In genomic region chr20:434221-434620, GRCh38 we compare ENCODE assay signal across 12 cellular contexts. TPM values are rescaled to one million over a fixed set of nuclear protein-coding genes. Genes with fewer than 3 reads are reported as not detected.
DNase-seq lines count a peak whose midpoint lies in the region; ATAC-seq and TF ChIP-seq lines count a peak whose summit lies in the region.
"Had no signal": no experiment of that assay in that cellular context is flagged by ENCODE, and none has a peak within 500 bp of the region (broad histone marks: within the 10 kb centered on the region; RNA-seq: fewer than 3 reads in every experiment).

No MANE protein-coding gene starts in this region.

- peaks cover 31 to 95% (median 73%) of the 10 kb centered on the region in 11 experiments; a peak in 21 of 22 replicates for H4K20me1 ChIP-seq in BLaER1 treated with 17β-estradiol and CSF1 and Interleukin-3, amounts not matched to agents 10 nM and 100 nM

- no peak overlapping the region for H2BK15ac ChIP-seq in mesendoderm (replicated peaks; ENCODE audit: low read depth)

- TF ChIP-seq CTCF in testis (IDR thresholded peaks at IDR 0.05), result no peak

- H3K9ac ChIP-seq in BLaER1 treated with 17β-estradiol and CSF1 and Interleukin-3, amounts not matched to agents 10 nM and 100 nM, result no peak overlapping the region; a peak in 1 of 22 replicates
- no peak overlapping the region for H3K9ac ChIP-seq in mesendoderm (ENCODE audit: low read length)
- H3K9ac ChIP-seq: parathyroid adenoma had no signal

- H2AK5ac ChIP-seq in mesendoderm (ENCODE audit: low read length), result no peak overlapping the region

- TF ChIP-seq POLR2A in testis (IDR thresholded peaks at IDR 0.05), result no peak

- WGBS in mesendoderm (ENCODE audit: extremely low coverage, insufficient coverage, low lambda C conversion rate), result no CpG with 5 or more reads among the region's 11 CpGs
- WGBS in testis, 2 donors, result 70 to 82% methylated on average over 6 to 11 of the region's 11 CpGs

- H3K23ac ChIP-seq in mesendoderm (ENCODE audit: low read length), result no peak overlapping the region

- DNase-seq in H7, result peak; percentile 91
- no peak for DNase-seq in activated naive CD8-positive, alpha-beta T cell treated with anti-CD3 and anti-CD28 coated beads for 36 hours
- peak; percentile 90 for DNase-seq in mesendoderm
- no peak for DNase-seq in NCI-H524 (lab: John Stamatoyannopoulos, UW)
- no peak for DNase-seq in testis
- no peak for DNase-seq in mucosa of gallbladder (ENCODE audit: low spot score)
- DNase-seq: lower lobe of right lung, NCI-H2171 treated with DMSO at 0.1 percent for 48 hours, PC-9 had no signal

- H3K36me3 Mint-ChIP-seq in activated naive CD8-positive, alpha-beta T cell treated with anti-CD3 and anti-CD28 coated beads for 36 hours, result peaks cover 51% of the 10 kb centered on the region

- H2BK120ac ChIP-seq in mesendoderm (ENCODE audit: low read depth, low read length), result no peak overlapping the region

- intact Hi-C loops in testis (cut with DNase I; ENCODE audit: low total_unique reads), result no loop called here

- peak overlapping the region; percentile 60 to 83 (median 71) for H3K4me2 ChIP-seq in BLaER1 treated with 17β-estradiol and CSF1 and Interleukin-3, amounts not matched to agents 10 nM and 100 nM
- H3K4me2 ChIP-seq in mesendoderm (ENCODE audit: low read length), result no peak overlapping the region
- H3K4me2 ChIP-seq: PC-9 had no signal

- H3K56ac ChIP-seq in mesendoderm (ENCODE audit: low read length), result no peak overlapping the region

- peaks cover 4% of the 10 kb centered on the region for H3K27me3 Mint-ChIP-seq in activated naive CD8-positive, alpha-beta T cell treated with anti-CD3 and anti-CD28 coated beads for 36 hours

- H3K36me3 ChIP-seq in BLaER1 treated with 17β-estradiol and CSF1 and Interleukin-3, amounts not matched to agents 10 nM and 100 nM, result peaks cover 57 to 76% (median 67%) of the 10 kb centered on the region in 11 experiments
- peaks cover 17% of the 10 kb centered on the region for H3K36me3 ChIP-seq in H7 (replicated peaks; ENCODE audit: control insufficient read depth, insufficient read depth, low read length)
- H3K36me3 ChIP-seq in mesendoderm (ENCODE audit: control insufficient read depth, insufficient read depth, low read length), result peaks cover 7% of the 10 kb centered on the region
- H3K36me3 ChIP-seq in testis (ENCODE audit: low read depth, missing control alignments), result no peaks in the 10 kb centered on the region

- H3K4me3 ChIP-seq in BLaER1 treated with 17β-estradiol and CSF1 and Interleukin-3, amounts not matched to agents 10 nM and 100 nM, result no peak overlapping the region
- H3K4me3 ChIP-seq in H7 (ENCODE audit: insufficient read depth, low read depth, low read length) (no peak overlapping the region), mesendoderm (ENCODE audit: low read length) (no peak overlapping the region), testis (no peak overlapping the region)
- H3K4me3 ChIP-seq: lower lobe of right lung, PC-9 had no signal

- H3K4me1 ChIP-seq in BLaER1 treated with 17β-estradiol and CSF1 and Interleukin-3, amounts not matched to agents 10 nM and 100 nM, result peaks cover 49 to 73% (median 65%) of the 10 kb centered on the region in 10 experiments
- H3K4me1 ChIP-seq in mesendoderm (ENCODE audit: control insufficient read depth, low read depth, low read length), result no peaks in the 10 kb centered on the region
- H3K4me1 ChIP-seq in testis, result peaks cover 3% of the 10 kb centered on the region
- H3K4me1 ChIP-seq: parathyroid adenoma had no signal

- H3K4me3 Mint-ChIP-seq in activated naive CD8-positive, alpha-beta T cell treated with anti-CD3 and anti-CD28 coated beads for 36 hours, result peak overlapping the region; percentile 71

- no peak overlapping the region for H3K18ac ChIP-seq in mesendoderm (ENCODE audit: low read length)

- no peaks in the 10 kb centered on the region for H3K79me1 ChIP-seq in mesendoderm (ENCODE audit: low read length)

- peak overlapping the region; percentile 93 for H3K27ac Mint-ChIP-seq in activated naive CD8-positive, alpha-beta T cell treated with anti-CD3 and anti-CD28 coated beads for 36 hours

- no peaks in the 10 kb centered on the region for H3K27me3 ChIP-seq in BLaER1 treated with 17β-estradiol and CSF1 and Interleukin-3, amounts not matched to agents 10 nM and 100 nM
- H3K27me3 ChIP-seq in H7 (ENCODE audit: control insufficient read depth, insufficient read depth, low read length), result peaks cover 14% of the 10 kb centered on the region
- no peaks in the 10 kb centered on the region for H3K27me3 ChIP-seq in mesendoderm (ENCODE audit: insufficient read depth, low read length, poor library complexity)
- no peaks in the 10 kb centered on the region for H3K27me3 ChIP-seq in testis

- no peak overlapping the region for H4K8ac ChIP-seq in mesendoderm (ENCODE audit: low read depth, low read length)

- H3K4ac ChIP-seq in mesendoderm (ENCODE audit: low read depth, low read length), result no peak overlapping the region

- no peak overlapping the region for H4K5ac ChIP-seq in mesendoderm (ENCODE audit: low read length)

- H2BK5ac ChIP-seq in mesendoderm (ENCODE audit: low read length), result no peak overlapping the region

- no peak for ATAC-seq in GM18519 (IDR thresholded peaks at IDR 0.05; ENCODE audit: low FRiP score, unreplicated experiment)
- ATAC-seq: lower lobe of right lung had no signal

- H3K27ac ChIP-seq in BLaER1 treated with 17β-estradiol and CSF1 and Interleukin-3, amounts not matched to agents 10 nM and 100 nM, result peak overlapping the region in 1 of 11 experiments; percentile 26; a peak in 3 of 22 replicates
- H3K27ac ChIP-seq in mesendoderm (ENCODE audit: low read depth, low read length) (no peak overlapping the region), testis (no peak overlapping the region)
- H3K27ac ChIP-seq: lower lobe of right lung, parathyroid adenoma, PC-9 had no signal

- H3K4me1 Mint-ChIP-seq in activated naive CD8-positive, alpha-beta T cell treated with anti-CD3 and anti-CD28 coated beads for 36 hours, result peaks cover 66% of the 10 kb centered on the region

- H3K9me3 ChIP-seq in BLaER1 treated with 17β-estradiol and CSF1 and Interleukin-3, amounts not matched to agents 10 nM and 100 nM (replicated peaks in 1 of 11), result no peaks in the 10 kb centered on the region
- no peaks in the 10 kb centered on the region for H3K9me3 ChIP-seq in testis
- H3K9me3 ChIP-seq: lower lobe of right lung had no signal

- no peaks in the 10 kb centered on the region for H3K9me3 Mint-ChIP-seq in activated naive CD8-positive, alpha-beta T cell treated with anti-CD3 and anti-CD28 coated beads for 36 hours

- H3K79me2 ChIP-seq in mesendoderm (ENCODE audit: control insufficient read depth, insufficient read depth, low read length), result no peaks in the 10 kb centered on the region
- H3K79me2 ChIP-seq: parathyroid adenoma had no signal

RNA-seq across cellular contexts. Expression of gene RBCK1, which starts 26.1 kb away (rescaled TPM):
- total RNA-seq in H7 (2014; rRNA removed; shearing (Covaris generic)), result 53.9 and 61.9 TPM in 2 replicates
- 100 to 1,000 TPM; 113 to 115 TPM for total RNA-seq in activated naive CD8-positive, alpha-beta T cell treated with anti-CD3 and anti-CD28 coated beads for 36 hours
- 38.6 TPM for polyA plus RNA-seq in mesendoderm (2013, experiment 1 of 2)
- 36.6 TPM for polyA plus RNA-seq in mesendoderm (2013, experiment 2 of 2)
- total RNA-seq in testis, result 10 to 100 TPM; 87.2 to 93.7 TPM
- 77.8 TPM for polyA plus RNA-seq in testis (ENCODE audit: insufficient read depth, low read depth, low replicate concordance)
- total RNA-seq in mucosa of gallbladder, result 133 TPM

RNA-seq across cellular contexts. Expression of gene TBC1D20, which starts 28.1 kb away (rescaled TPM):
- total RNA-seq in H7 (2014; rRNA removed; shearing (Covaris generic)), result 10.9 and 14.0 TPM in 2 replicates
- 10 to 100 TPM; 18.4 to 18.6 TPM for total RNA-seq in activated naive CD8-positive, alpha-beta T cell treated with anti-CD3 and anti-CD28 coated beads for 36 hours
- polyA plus RNA-seq in mesendoderm (2013, experiment 1 of 2), result 8.6 TPM
- polyA plus RNA-seq in mesendoderm (2013, experiment 2 of 2), result 8.9 TPM
- total RNA-seq in testis (10 to 100 TPM; 45.7 to 52.6 TPM), mucosa of gallbladder (36.9 TPM)
- 43.5 TPM for polyA plus RNA-seq in testis (ENCODE audit: insufficient read depth, low read depth, low replicate concordance)

RNA-seq across cellular contexts. Expression of gene TRIB3, which starts 53.7 kb away (rescaled TPM):
- 11.7 and 17.6 TPM in 2 replicates for total RNA-seq in H7 (2014; rRNA removed; shearing (Covaris generic))
- total RNA-seq in activated naive CD8-positive, alpha-beta T cell treated with anti-CD3 and anti-CD28 coated beads for 36 hours, result 10 to 100 TPM; 57.8 to 58.0 TPM
- polyA plus RNA-seq in mesendoderm (2013, experiment 1 of 2), result 9.3 TPM
- polyA plus RNA-seq in mesendoderm (2013, experiment 2 of 2), result 10.0 TPM
- total RNA-seq in testis, result 1 to 10 TPM; 2.9 to 3.6 TPM
- polyA plus RNA-seq in testis (ENCODE audit: insufficient read depth, low read depth, low replicate concordance), result 2.8 TPM
- 13.6 TPM for total RNA-seq in mucosa of gallbladder

Comparison
In these comparisons a context has a peak if more than half of its experiments do, and no peak if none do; other contexts are left out.
1. DNase-seq: peak in H7 (single experiment) and mesendoderm (single experiment); none in activated naive CD8-positive, alpha-beta T cell treated with anti-CD3 and anti-CD28 coated beads for 36 hours (single experiment), NCI-H524 (0 of 2), testis (single experiment) and mucosa of gallbladder (single experiment).